1 cellular context compared by ENCODE assay signal in the genomic region with DNA sequence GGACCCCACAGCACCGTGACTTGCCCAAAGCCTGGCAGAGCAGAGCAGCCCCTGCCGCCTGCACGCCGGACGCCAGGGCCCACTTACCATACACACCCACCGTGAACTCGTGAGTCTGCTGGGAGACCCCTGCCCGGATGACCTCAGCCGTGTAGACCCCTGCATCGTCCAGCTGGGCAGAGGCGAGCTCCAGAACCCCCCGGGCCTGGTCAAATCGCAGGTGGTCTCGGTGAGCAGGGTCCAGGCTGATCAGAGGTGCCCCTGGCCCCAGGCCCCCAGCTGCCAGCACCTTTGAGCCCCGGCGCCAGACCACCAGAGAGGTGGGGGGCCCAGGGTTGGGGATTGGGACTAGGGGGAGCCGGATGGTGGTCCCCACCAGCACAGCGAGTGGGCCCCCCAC.
TF ChIP-seq lines count a peak whose summit lies in the region.

No MANE protein-coding gene starts in this region.

TF ChIP-seq in HepG2, 621 proteins besides CTCF, POLR2A, EP300 and RAD21:
- TF ChIP-seq, protein P1, sequence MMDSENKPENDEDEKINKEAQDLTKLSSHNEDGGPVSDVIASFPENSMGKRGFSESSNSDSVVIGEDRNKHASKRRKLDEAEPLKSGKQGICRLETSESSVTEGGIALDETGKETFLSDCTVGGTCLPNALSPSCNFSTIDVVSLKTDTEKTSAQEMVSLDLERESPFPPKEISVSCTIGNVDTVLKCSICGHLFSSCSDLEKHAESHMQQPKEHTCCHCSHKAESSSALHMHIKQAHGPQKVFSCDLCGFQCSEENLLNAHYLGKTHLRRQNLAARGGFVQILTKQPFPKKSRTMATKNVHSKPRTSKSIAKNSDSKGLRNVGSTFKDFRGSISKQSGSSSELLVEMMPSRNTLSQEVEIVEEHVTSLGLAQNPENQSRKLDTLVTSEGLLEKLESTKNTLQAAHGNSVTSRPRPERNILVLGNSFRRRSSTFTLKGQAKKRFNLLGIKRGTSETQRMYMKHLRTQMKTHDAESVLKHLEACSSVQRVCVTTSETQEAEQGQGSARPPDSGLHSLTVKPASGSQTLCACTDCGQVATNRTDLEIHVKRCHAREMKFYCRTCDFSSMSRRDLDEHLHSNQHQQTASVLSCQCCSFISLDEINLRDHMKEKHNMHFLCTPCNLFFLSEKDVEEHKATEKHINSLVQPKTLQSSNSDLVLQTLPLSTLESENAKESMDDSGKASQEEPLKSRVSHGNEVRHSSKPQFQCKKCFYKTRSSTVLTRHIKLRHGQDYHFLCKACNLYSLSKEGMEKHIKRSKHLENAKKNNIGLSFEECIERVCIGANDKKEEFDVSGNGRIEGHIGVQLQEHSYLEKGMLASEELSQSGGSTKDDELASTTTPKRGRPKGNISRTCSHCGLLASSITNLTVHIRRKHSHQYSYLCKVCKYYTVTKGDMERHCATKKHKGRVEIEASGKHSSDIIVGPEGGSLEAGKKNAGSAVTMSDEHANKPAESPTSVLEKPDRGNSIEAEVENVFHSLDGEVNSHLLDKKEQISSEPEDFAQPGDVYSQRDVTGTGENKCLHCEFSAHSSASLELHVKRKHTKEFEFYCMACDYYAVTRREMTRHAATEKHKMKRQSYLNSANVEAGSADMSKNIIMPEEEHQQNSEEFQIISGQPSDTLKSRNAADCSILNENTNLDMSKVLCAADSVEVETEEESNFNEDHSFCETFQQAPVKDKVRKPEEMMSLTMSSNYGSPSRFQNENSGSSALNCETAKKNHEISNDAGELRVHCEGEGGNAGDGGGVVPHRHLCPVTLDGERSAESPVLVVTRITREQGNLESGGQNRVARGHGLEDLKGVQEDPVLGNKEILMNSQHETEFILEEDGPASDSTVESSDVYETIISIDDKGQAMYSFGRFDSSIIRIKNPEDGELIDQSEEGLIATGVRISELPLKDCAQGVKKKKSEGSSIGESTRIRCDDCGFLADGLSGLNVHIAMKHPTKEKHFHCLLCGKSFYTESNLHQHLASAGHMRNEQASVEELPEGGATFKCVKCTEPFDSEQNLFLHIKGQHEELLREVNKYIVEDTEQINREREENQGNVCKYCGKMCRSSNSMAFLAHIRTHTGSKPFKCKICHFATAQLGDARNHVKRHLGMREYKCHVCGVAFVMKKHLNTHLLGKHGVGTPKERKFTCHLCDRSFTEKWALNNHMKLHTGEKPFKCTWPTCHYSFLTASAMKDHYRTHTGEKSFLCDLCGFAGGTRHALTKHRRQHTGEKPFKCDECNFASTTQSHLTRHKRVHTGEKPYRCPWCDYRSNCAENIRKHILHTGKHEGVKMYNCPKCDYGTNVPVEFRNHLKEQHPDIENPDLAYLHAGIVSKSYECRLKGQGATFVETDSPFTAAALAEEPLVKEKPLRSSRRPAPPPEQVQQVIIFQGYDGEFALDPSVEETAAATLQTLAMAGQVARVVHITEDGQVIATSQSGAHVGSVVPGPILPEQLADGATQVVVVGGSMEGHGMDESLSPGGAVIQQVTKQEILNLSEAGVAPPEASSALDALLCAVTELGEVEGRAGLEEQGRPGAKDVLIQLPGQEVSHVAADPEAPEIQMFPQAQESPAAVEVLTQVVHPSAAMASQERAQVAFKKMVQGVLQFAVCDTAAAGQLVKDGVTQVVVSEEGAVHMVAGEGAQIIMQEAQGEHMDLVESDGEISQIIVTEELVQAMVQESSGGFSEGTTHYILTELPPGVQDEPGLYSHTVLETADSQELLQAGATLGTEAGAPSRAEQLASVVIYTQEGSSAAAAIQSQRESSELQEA (CRISPR knock-in tag; IDR thresholded peaks at IDR 0.05; ENCODE audit: not compliant biosample characterization), result no peak
- TF ChIP-seq, protein P2, sequence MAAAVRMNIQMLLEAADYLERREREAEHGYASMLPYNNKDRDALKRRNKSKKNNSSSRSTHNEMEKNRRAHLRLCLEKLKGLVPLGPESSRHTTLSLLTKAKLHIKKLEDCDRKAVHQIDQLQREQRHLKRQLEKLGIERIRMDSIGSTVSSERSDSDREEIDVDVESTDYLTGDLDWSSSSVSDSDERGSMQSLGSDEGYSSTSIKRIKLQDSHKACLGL (CRISPR knock-in tag; IDR thresholded peaks at IDR 0.05), result no peak
- TF ChIP-seq, protein P3, sequence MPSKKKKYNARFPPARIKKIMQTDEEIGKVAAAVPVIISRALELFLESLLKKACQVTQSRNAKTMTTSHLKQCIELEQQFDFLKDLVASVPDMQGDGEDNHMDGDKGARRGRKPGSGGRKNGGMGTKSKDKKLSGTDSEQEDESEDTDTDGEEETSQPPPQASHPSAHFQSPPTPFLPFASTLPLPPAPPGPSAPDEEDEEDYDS (CRISPR knock-in tag; IDR thresholded peaks at IDR 0.05), result no peak
- TF ChIP-seq ZNF790 (CRISPR knock-in tag; IDR thresholded peaks at IDR 0.05; ENCODE audit: borderline replicate concordance) (no peak), AGO2 (optimal IDR thresholded peaks at IDR 0.05; ENCODE audit: low read depth, low read length) (peak; percentile 25)
